In the genomic region with DNA sequence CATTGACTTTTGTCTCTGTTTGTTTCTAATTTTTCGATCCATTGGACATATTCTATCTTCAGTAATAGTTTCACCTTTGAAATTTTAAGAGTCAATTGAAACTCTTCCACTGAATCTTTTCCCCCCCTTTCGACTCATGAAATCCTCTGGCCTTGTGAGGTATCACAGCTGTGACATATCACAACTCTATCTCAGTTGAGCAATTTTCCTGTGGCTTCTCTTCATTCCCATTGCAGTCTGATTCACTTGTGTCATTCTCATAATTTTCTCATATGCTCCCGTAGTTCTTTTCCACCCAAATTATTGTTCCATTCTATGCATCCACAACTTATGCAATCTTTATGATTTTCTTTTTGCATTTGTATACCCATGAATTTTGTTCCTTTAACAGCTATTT, we compare ENCODE assay signal across 16 cellular contexts.
DNase-seq lines count a peak whose midpoint lies in the region; ATAC-seq and TF ChIP-seq lines count a peak whose summit lies in the region.
"Had no signal": no experiment of that assay in that cellular context is flagged by ENCODE, and none has a peak within 500 bp of the region (broad histone marks: within the 10 kb centered on the region; RNA-seq: fewer than 3 reads in every experiment).

No MANE protein-coding gene starts in this region.

- H3K9me3 Mint-ChIP-seq in T-cell: peaks cover 0 to 4% (median 0%) of the 10 kb centered on the region in 3 donors
- H3K9me3 Mint-ChIP-seq: activated CD4-positive, alpha-beta T cell treated with anti-CD3 and anti-CD28 coated beads, Interleukin-2, amount 10 ng/mL, durations not matched to agents 24 days and 14 days had no signal

- H3K27me3 ChIP-seq in IMR-90 (ENCODE audit: control insufficient read depth, insufficient read depth, low read length): no peaks in the 10 kb centered on the region
- no peaks in the 10 kb centered on the region for H3K27me3 ChIP-seq in lung (ENCODE audit: control insufficient read depth, insufficient read depth)
- H3K27me3 ChIP-seq in suprapubic skin: no peaks in the 10 kb centered on the region
- H3K27me3 ChIP-seq: BLaER1 treated with 17β-estradiol and CSF1 and Interleukin-3, amounts not matched to agents 10 nM and 100 nM had no signal

- no peaks in the 10 kb centered on the region for H3K4me1 Mint-ChIP-seq in T-cell
- H3K4me1 Mint-ChIP-seq: activated CD4-positive, alpha-beta T cell treated with anti-CD3 and anti-CD28 coated beads, Interleukin-2, amount 10 ng/mL, durations not matched to agents 24 days and 14 days had no signal

- H2AK9ac ChIP-seq in IMR-90 (replicated peaks; ENCODE audit: low read depth, low read length, poor library complexity): no peak overlapping the region

- CTCF ChIA-PET in IMR-90 (lab: Yijun Ruan, JAX): interaction anchor here (0.7 kb wide), 1 partner anchor 8 kb away, joined by 3 read pairs; no protein-coding TSS in a partner anchor
- CTCF ChIA-PET in T-cell (lab: Charles Lee): no interaction called here

- H2BK20ac ChIP-seq in IMR-90 (ENCODE audit: low read depth, low read length): peak overlapping the region; percentile 96; the same call in 1 of the 2 replicates

- H3K4ac ChIP-seq in IMR-90 (ENCODE audit: low read depth, low read length): peak overlapping the region; percentile 94; the same call in 1 of the 2 replicates

- TF ChIP-seq EP300 in suprapubic skin (IDR thresholded peaks at IDR 0.05): no peak

- 0 out of 4 replicates have a peak overlapping the region, but pooled peaks of 1 of the 2 experiments have one; percentile 87 for H4K8ac ChIP-seq in IMR-90 (ENCODE audit: low read depth in 2 of 2, low read length in 2 of 2)

- H3K27ac ChIP-seq in IMR-90 (ENCODE audit: insufficient read depth, low read length) (no peak overlapping the region), lung (ENCODE audit: low read depth in 1 of 2, low read length in 1 of 2) (no peak overlapping the region), suprapubic skin (no peak overlapping the region)
- H3K27ac ChIP-seq: BLaER1 treated with 17β-estradiol and CSF1 and Interleukin-3, amounts not matched to agents 10 nM and 100 nM; parathyroid adenoma had no signal

- no peaks in the 10 kb centered on the region for H3K36me3 Mint-ChIP-seq in T-cell

- dilution Hi-C loops in IMR-90 (cut with HindIII; ENCODE audit: low sequenced_read_pairs, unreplicated experiment): no loop called here

- no peaks in the 10 kb centered on the region for H3K79me1 ChIP-seq in IMR-90 (ENCODE audit: low read depth in 1 of 2, low read length in 2 of 2)

- no peak overlapping the region for H3K4me3 Mint-ChIP-seq in T-cell
- H3K4me3 Mint-ChIP-seq: activated CD4-positive, alpha-beta T cell treated with anti-CD3 and anti-CD28 coated beads, Interleukin-2, amount 10 ng/mL, durations not matched to agents 24 days and 14 days; activated T-cell treated with anti-CD3 and anti-CD28 coated beads, Interleukin-2, amount 50 U/mL, for 72 hours had no signal

- peak overlapping the region; percentile 67; the same call in 1 of the 2 replicates for H4K91ac ChIP-seq in IMR-90 (ENCODE audit: insufficient read depth, low read depth, low read length)

- in situ Hi-C loops in IMR-90 (cut with MboI; ENCODE audit: low sequenced_read_pairs): no loop called here

- H3K4me3 ChIP-seq in IMR-90 (ENCODE audit: insufficient read depth, low read depth, low read length) (no peak overlapping the region), lung (no peak overlapping the region), suprapubic skin (no peak overlapping the region)
- H3K4me3 ChIP-seq: BLaER1 treated with 17β-estradiol and CSF1 and Interleukin-3, amounts not matched to agents 10 nM and 100 nM had no signal

- no peaks in the 10 kb centered on the region for H4K20me1 ChIP-seq in IMR-90 (ENCODE audit: insufficient read depth, low read length)
- H4K20me1 ChIP-seq: BLaER1 treated with 17β-estradiol and CSF1 and Interleukin-3, amounts not matched to agents 10 nM and 100 nM had no signal

- TF ChIP-seq POLR2A in IMR-90 (IDR thresholded peaks at IDR 0.05; ENCODE audit: low read depth, low read length): no peak
- no peak for TF ChIP-seq POLR2A in suprapubic skin (IDR thresholded peaks at IDR 0.05)

- POLR2A ChIA-PET in IMR-90 (lab: Charles Lee; ENCODE audit: unreplicated experiment) (no interaction called here), T-cell (lab: Charles Lee) (no interaction called here)

- H4K5ac ChIP-seq in IMR-90 (ENCODE audit: low read depth, low read length): no peak overlapping the region

- H3K36me3 ChIP-seq in IMR-90 (ENCODE audit: control insufficient read depth, insufficient read depth, low read length) (no peaks in the 10 kb centered on the region), lung (ENCODE audit: control insufficient read depth in 2 of 2, insufficient read depth in 2 of 2, low read length in 2 of 2) (peaks cover 0 to 1% of the 10 kb centered on the region in 2 donors), suprapubic skin (no peaks in the 10 kb centered on the region)
- H3K36me3 ChIP-seq: BLaER1 treated with 17β-estradiol and CSF1 and Interleukin-3, amounts not matched to agents 10 nM and 100 nM had no signal

- H2AFZ ChIP-seq in IMR-90 (replicated peaks; ENCODE audit: low read length, poor library complexity): no peak overlapping the region
- H2AFZ ChIP-seq: parathyroid adenoma had no signal

- H2BK120ac ChIP-seq in IMR-90 (ENCODE audit: low read depth, low read length): peak overlapping the region; percentile 98; the same call in 1 of the 2 replicates

- H3K9ac ChIP-seq in IMR-90 (ENCODE audit: low read depth, low read length): no peak overlapping the region
- H3K9ac ChIP-seq: BLaER1 treated with 17β-estradiol and CSF1 and Interleukin-3, amounts not matched to agents 10 nM and 100 nM; parathyroid adenoma had no signal

- H3K9me3 ChIP-seq in IMR-90 (ENCODE audit: control insufficient read depth, insufficient read depth, low read length) (peaks cover 4% of the 10 kb centered on the region; the same call in 1 of the 2 replicates), lung (ENCODE audit: control insufficient read depth in 2 of 2, insufficient read depth in 1 of 2, low read length in 1 of 2) (no peaks in the 10 kb centered on the region), suprapubic skin (no peaks in the 10 kb centered on the region)

- TF ChIP-seq CTCF in IMR-90 (conservative IDR thresholded peaks at IDR 0.05; ENCODE audit: low read depth, low read length) (no peak), lung (IDR thresholded peaks at IDR 0.05; ENCODE audit: control extremely low read depth, extremely low read depth) (no peak), suprapubic skin (IDR thresholded peaks at IDR 0.05) (no peak)

- H3K4me1 ChIP-seq in IMR-90 (ENCODE audit: control insufficient read depth, insufficient read depth, low read length): peaks cover 8% of the 10 kb centered on the region
- H3K4me1 ChIP-seq in lung (ENCODE audit: control insufficient read depth in 2 of 2, insufficient read depth in 2 of 2, low read length in 2 of 2): no peaks in the 10 kb centered on the region
- no peaks in the 10 kb centered on the region for H3K4me1 ChIP-seq in suprapubic skin
- H3K4me1 ChIP-seq: BLaER1 treated with 17β-estradiol and CSF1 and Interleukin-3, amounts not matched to agents 10 nM and 100 nM; parathyroid adenoma had no signal

- H2AK5ac ChIP-seq in IMR-90 (ENCODE audit: low read depth, low read length): no peak overlapping the region

- H3K4me2 ChIP-seq in IMR-90 (ENCODE audit: low read depth, low read length): peak overlapping the region; percentile 56; the same call in 1 of the 2 replicates
- H3K4me2 ChIP-seq: BLaER1 treated with 17β-estradiol and CSF1 and Interleukin-3, amounts not matched to agents 10 nM and 100 nM had no signal

- WGBS in IMR-90 (ENCODE audit: extremely low coverage in 2 of 2, insufficient read length in 1 of 2), 2 experiments: 0% methylated on average over 1 of the region's 3 CpGs; no CpG with 5 or more reads in 1 of the 2 experiments
- 46 to 61% methylated on average over 3 of the region's 3 CpGs for WGBS in lung, 2 donors
- 83% methylated on average over 2 of the region's 3 CpGs for WGBS in suprapubic skin

- peak overlapping the region; percentile 94 for H2BK5ac ChIP-seq in IMR-90 (ENCODE audit: low read depth, low read length, poor library complexity, severe bottlenecking)

- TF ChIP-seq RAD21 in IMR-90 (IDR thresholded peaks at IDR 0.05; ENCODE audit: low read length): no peak

- DNase-seq in AG08395 (ENCODE audit: low spot score) (peak; percentile 61), IMR-90 (peak; percentile 92), dedifferentiated amniotic fluid mesenchymal stem cell (ENCODE audit: extremely low spot score) (peak; percentile 54), lung (ENCODE audit: low spot score) (no peak), HUDEP-2 (lab: John Stamatoyannopoulos, UW; ENCODE audit: unreplicated experiment in 76 of 76) (no peak), T-cell (no peak), suprapubic skin (ENCODE audit: low spot score in 2 of 2) (no peak)
- no peak for DNase-seq in activated naive CD4-positive, alpha-beta T cell treated with Interleukin-2 at 50 U/mL for 16 hours
- DNase-seq: activated CD4-positive, alpha-beta T cell treated with anti-CD3 and anti-CD28 coated beads, Interleukin-2, amount 10 ng/mL, durations not matched to agents 24 days and 14 days; activated T-cell treated with anti-CD3 and anti-CD28 coated beads, Interleukin-2, amount 50 U/mL, for 72 hours; DND-41; NCI-H1048; NCI-H345; T-helper 1 cell had no signal

- ATAC-seq in IMR-90 (ENCODE audit: low read depth) (peak; percentile 62), lung (ENCODE audit: insufficient read depth, low FRiP score) (peak; percentile 36), T-cell (replicated peaks in 1 of 4) (no peak)
- ATAC-seq: activated T-cell treated with anti-CD3 and anti-CD28 coated beads, Interleukin-2, amount 50 U/mL, for 72 hours had no signal

- peak overlapping the region; percentile 35; the same call in 1 of the 2 replicates for H3K18ac ChIP-seq in IMR-90 (ENCODE audit: low read depth, low read length)

- no peak overlapping the region; the same call in 1 of the 2 replicates for H3K14ac ChIP-seq in IMR-90 (replicated peaks; ENCODE audit: low read depth, low read length)

- H2BK15ac ChIP-seq in IMR-90 (ENCODE audit: low read depth, low read length): peak overlapping the region; percentile 77; the same call in 2 of the 3 replicates

- H3K27ac Mint-ChIP-seq in T-cell: no peak overlapping the region
- H3K27ac Mint-ChIP-seq: activated CD4-positive, alpha-beta T cell treated with anti-CD3 and anti-CD28 coated beads, Interleukin-2, amount 10 ng/mL, durations not matched to agents 24 days and 14 days; activated T-cell treated with anti-CD3 and anti-CD28 coated beads, Interleukin-2, amount 50 U/mL, for 72 hours had no signal

- intact Hi-C loops in IMR-90 (cut with micrococcal nuclease): no loop called here

- peak overlapping the region; percentile 86; the same call in 1 of the 2 replicates for H3K23ac ChIP-seq in IMR-90 (ENCODE audit: low read depth, low read length)

- peaks cover 8% of the 10 kb centered on the region for H3K9me1 ChIP-seq in IMR-90 (ENCODE audit: insufficient read depth, low read length)

- no peak overlapping the region for H3K56ac ChIP-seq in IMR-90 (ENCODE audit: extremely low read depth, insufficient read depth, low read length)

- H3K27me3 Mint-ChIP-seq in T-cell: peaks cover 0 to 2% of the 10 kb centered on the region in 2 donors

- no TSS peak for BruUV-seq in IMR-90 (replicated peaks; lab: Mats Ljungman, UMichigan)

TF ChIP-seq in IMR-90, 13 proteins besides CTCF, POLR2A, EP300 and RAD21 (continues in another document):
- TF ChIP-seq SMC3 (IDR thresholded peaks at IDR 0.05; ENCODE audit: low read depth, low read length): no peak
- peak; percentile 53; the same call in 1 of the 2 replicates for TF ChIP-seq FOS (IDR thresholded peaks at IDR 0.05; ENCODE audit: low read depth, low read length)

Comparison
In these comparisons a context has a peak if more than half of its experiments do, and no peak if none do; other contexts are left out.
1. DNase-seq: peak in AG08395 (single experiment), IMR-90 (single experiment) and dedifferentiated amniotic fluid mesenchymal stem cell (single experiment); none in lung (single experiment), activated naive CD4-positive, alpha-beta T cell treated with Interleukin-2 at 50 U/mL for 16 hours (single experiment), HUDEP-2 (0 of 76), T-cell (0 of 34) and suprapubic skin (0 of 2).
2. ATAC-seq: peak in IMR-90 (single experiment) and lung (single experiment); none in T-cell (0 of 4).